In genomic region chr3:126133606-126134005, GRCh38 we compare ENCODE assay signal across 17 cellular contexts. TPM values are rescaled to one million over a fixed set of nuclear protein-coding genes. Genes with fewer than 3 reads are reported as not detected.
A peak's percentile ranks its signal among the peaks of the same experiment; 100 is the strongest.
DNase-seq lines count a peak whose midpoint lies in the region; ATAC-seq, FAIRE-seq and TF ChIP-seq lines count a peak whose summit lies in the region.
"Had no signal": no experiment of that assay in that cellular context is flagged by ENCODE, and none has a peak within 500 bp of the region (broad histone marks: within the 10 kb centered on the region; RNA-seq: fewer than 3 reads in every experiment).

No MANE protein-coding gene starts in this region.

- no peak for TF ChIP-seq POLR2A in HCT116 (IDR thresholded peaks at IDR 0.05; ENCODE audit: borderline replicate concordance, extremely low read depth, insufficient read depth, insufficient read length)
- TF ChIP-seq POLR2A in H1 (IDR thresholded peaks at IDR 0.05; ENCODE audit: control extremely low read depth in 1 of 2, low read depth in 2 of 2, low read length in 2 of 2): no peak

- H3K4me1 ChIP-seq in A673 (ENCODE audit: insufficient read depth, low read length, poor library complexity, severe bottlenecking) (peaks cover 14% of the 10 kb centered on the region), HCT116 (ENCODE audit: control insufficient read depth in 1 of 2, insufficient read depth in 2 of 2, low read length in 2 of 2) (peaks cover 0 to 4% of the 10 kb centered on the region in 2 experiments; a peak in 1 of 4 replicates), H1 (replicated peaks in 1 of 4; ENCODE audit: control insufficient read depth in 3 of 4, insufficient read depth in 4 of 4, low read length in 3 of 4) (peaks cover 0 to 21% (median 8%) of the 10 kb centered on the region in 4 experiments; a peak in 6 of 7 replicates), psoas muscle (peaks cover 3% of the 10 kb centered on the region), PC-3 (ENCODE audit: insufficient read depth, low read length) (peaks cover 12% of the 10 kb centered on the region)
- H3K4me1 ChIP-seq: pancreas, thyroid gland had no signal

- CTCF ChIA-PET in A673 (lab: Charles Lee): interaction anchor here (1.1 to 1.6 kb wide), 2 partner anchors 65 to 126 kb away, joined by 4 read pairs; no protein-coding TSS in a partner anchor
- CTCF ChIA-PET in HCT116 (lab: Charles Lee): interaction anchor here (0.9 to 1.7 kb wide), 4 partner anchors 23 to 342 kb away, joined by 3 to 5 read pairs (median 3); partner anchors contain the start of gene ZXDC
- CTCF ChIA-PET in H1 (lab: Charles Lee; ENCODE audit: partially characterized antibody): interaction anchor here (0.5 to 6.1 kb wide), 72 partner anchors 9 to 491 kb away, joined by 3 to 58 read pairs (median 5); partner anchors contain the start of genes CFAP100 and ZXDC
- CTCF ChIA-PET in PC-3 (lab: Charles Lee): no interaction called here

- peak overlapping the region; percentile 70; the same call in 1 of the 2 replicates for H2BK12ac ChIP-seq in H1 (ENCODE audit: low read depth, low read length)

- ATAC-seq in HCT116: peak; percentile 20
- no peak for ATAC-seq in psoas muscle
- no peak for ATAC-seq in GM18519 (IDR thresholded peaks at IDR 0.05; ENCODE audit: low FRiP score, unreplicated experiment)
- ATAC-seq in PC-3: no peak
- ATAC-seq in HG03571 (IDR thresholded peaks at IDR 0.05; ENCODE audit: unreplicated experiment): no peak

- no peak overlapping the region for H3K23ac ChIP-seq in H1 (ENCODE audit: insufficient read length)

- no peak overlapping the region for H3K18ac ChIP-seq in H1 (ENCODE audit: extremely low read depth, low read length)

- no peak overlapping the region; the same call in 1 of the 2 replicates for H2BK20ac ChIP-seq in H1 (ENCODE audit: low read length)

- H3K4ac ChIP-seq in H1 (replicated peaks; ENCODE audit: insufficient read length, low read depth, low read length): peak overlapping the region; percentile 44

- no peak overlapping the region for H3K56ac ChIP-seq in H1 (replicated peaks; ENCODE audit: insufficient read length, low read depth, low read length)

- H3F3A ChIP-seq in PC-3 (ENCODE audit: low read length, unreplicated experiment): no peaks in the 10 kb centered on the region

- 0 out of 2 replicates have a peak overlapping the region, but pooled peaks have one; percentile 46 for H2BK15ac ChIP-seq in H1 (ENCODE audit: low read length)

- no peak overlapping the region for H2AK5ac ChIP-seq in H1 (ENCODE audit: low read depth, low read length)

- no peak for TF ChIP-seq EP300 in H1 (IDR thresholded peaks at IDR 0.05; ENCODE audit: borderline replicate concordance in 1 of 2, low read depth in 2 of 2, low read length in 2 of 2)

- H3K23me2 ChIP-seq in H1 (ENCODE audit: low read depth, low read length): no peaks in the 10 kb centered on the region

- BruUV-seq in A673 (replicated peaks; lab: Mats Ljungman, UMichigan) (no TSS peak), HCT116 (replicated peaks; lab: Mats Ljungman, UMichigan) (no TSS peak), PC-3 (replicated peaks; lab: Mats Ljungman, UMichigan) (no TSS peak)

- no peak overlapping the region for H3K4me3 ChIP-seq in A673 (ENCODE audit: low read depth, low read length, poor library complexity, severe bottlenecking)
- no peak overlapping the region for H3K4me3 ChIP-seq in HCT116 (replicated peaks in 1 of 2; ENCODE audit: low read depth in 1 of 2, low read length in 2 of 2)
- no peak overlapping the region for H3K4me3 ChIP-seq in H1 (ENCODE audit: extremely low read depth in 1 of 4, insufficient read depth in 2 of 4, low read depth in 3 of 4, low read length in 4 of 4)
- no peak overlapping the region for H3K4me3 ChIP-seq in psoas muscle
- H3K4me3 ChIP-seq in PC-3 (ENCODE audit: low read length): no peak overlapping the region
- H3K4me3 ChIP-seq: heart left ventricle, pancreas, thyroid gland had no signal

- H3K14ac ChIP-seq in H1 (ENCODE audit: insufficient read length): no peak overlapping the region

- POLR2A ChIA-PET in A673 (lab: Charles Lee; ENCODE audit: low non-redundant PET) (no interaction called here), HCT116 (lab: Charles Lee) (no interaction called here), H1 (lab: Charles Lee; ENCODE audit: partially characterized antibody) (interaction anchor here (0.8 to 1.4 kb wide), 4 partner anchors 9 to 342 kb away, joined by 3 to 5 read pairs (median 4); partner anchors contain the start of gene ZXDC), PC-3 (lab: Charles Lee; ENCODE audit: unreplicated experiment) (no interaction called here)

- no peaks in the 10 kb centered on the region for H3K79me2 ChIP-seq in HCT116 (ENCODE audit: insufficient read depth, low read length)
- H3K79me2 ChIP-seq in H1 (ENCODE audit: control insufficient read depth in 1 of 2, insufficient read depth in 2 of 2, low read length in 2 of 2): no peaks in the 10 kb centered on the region
- no peaks in the 10 kb centered on the region for H3K79me2 ChIP-seq in PC-3 (ENCODE audit: low read length)

- H4K91ac ChIP-seq in H1 (replicated peaks; ENCODE audit: insufficient read length, low read length): peak overlapping the region; percentile 29

- H3K9me2 ChIP-seq in HCT116 (ENCODE audit: insufficient read depth) (no peaks in the 10 kb centered on the region), PC-3 (replicated peaks; ENCODE audit: low read length) (no peaks in the 10 kb centered on the region)

- intact Hi-C loops in A673 (cut with micrococcal nuclease; ENCODE audit: unreplicated experiment): loop anchor here (1.0 to 10.0 kb wide), 7 partner anchors 65 to 1321 kb away; partner anchors contain the start of gene ZXDC
- intact Hi-C loops in HCT116 (cut with micrococcal nuclease): loop anchor here (1.0 to 10.0 kb wide), 3 partner anchors 256 to 1411 kb away; partner anchors contain the start of gene CHST13
- intact Hi-C loops in psoas muscle (cut with DNase I): loop anchor here (2.0 to 5.0 kb wide), 4 partner anchors 63 to 259 kb away; partner anchors contain the start of gene CFAP100 (in 2 of the 2)
- intact Hi-C loops in PC-3 (cut with micrococcal nuclease): loop anchor here (1.0 kb wide), 1 partner anchor 256 kb away; no protein-coding TSS in a partner anchor

- H4K5ac ChIP-seq in H1 (ENCODE audit: insufficient read length, low read depth, low read length): no peak overlapping the region

- H4K8ac ChIP-seq in H1 (ENCODE audit: extremely low read depth, insufficient read depth, low read length): peak overlapping the region; percentile 29; the same call in 1 of the 2 replicates

- TF ChIP-seq CTCF in A673 (conservative IDR thresholded peaks at IDR 0.05; ENCODE audit: low read depth, low read length) (no peak), HCT116 (IDR thresholded peaks at IDR 0.05 in 2 of 3, conservative IDR thresholded peaks at IDR 0.05 in 1 of 3; ENCODE audit: borderline replicate concordance in 1 of 3, insufficient read depth in 1 of 3, low read depth in 2 of 3, low read length in 2 of 3) (no peak), H1 (IDR thresholded peaks at IDR 0.05; ENCODE audit: control extremely low read depth in 1 of 3, insufficient read depth in 1 of 3, low read depth in 1 of 3, low read length in 3 of 3) (no peak), psoas muscle (IDR thresholded peaks at IDR 0.05) (no peak), PC-3 (conservative IDR thresholded peaks at IDR 0.05; ENCODE audit: low read depth, low read length) (no peak)

- no peak overlapping the region for H2BK120ac ChIP-seq in H1 (replicated peaks; ENCODE audit: low read depth, low read length)

- H3K27ac ChIP-seq in A673 (ENCODE audit: low read depth, low read length, poor library complexity, severe bottlenecking) (peak overlapping the region; percentile 44), HCT116 (ENCODE audit: low read depth, low read length) (no peak overlapping the region), H1 (ENCODE audit: low read depth, low read length) (no peak overlapping the region), psoas muscle (no peak overlapping the region), PC-3 (ENCODE audit: low read length) (no peak overlapping the region)
- H3K27ac ChIP-seq: heart left ventricle, pancreas, thyroid gland had no signal

- no peak overlapping the region for H3K4me2 ChIP-seq in HCT116 (ENCODE audit: low read length)
- peak overlapping the region in 1 of 2 experiments; percentile 50; a peak in 1 of 4 replicates for H3K4me2 ChIP-seq in H1 (ENCODE audit: insufficient read depth in 1 of 2, low read depth in 2 of 2, low read length in 2 of 2)
- H3K4me2 ChIP-seq in PC-3 (ENCODE audit: low read length): no peak overlapping the region

- H3K79me1 ChIP-seq in H1 (ENCODE audit: low read depth, low read length): no peaks in the 10 kb centered on the region

- H3K9ac ChIP-seq in HCT116 (ENCODE audit: low read length): no peak overlapping the region
- H3K9ac ChIP-seq in H1 (replicated peaks in 1 of 4; ENCODE audit: extremely low read depth in 1 of 4, low read depth in 3 of 4, low read length in 3 of 4): no peak overlapping the region
- H3K9ac ChIP-seq in PC-3 (ENCODE audit: low read length): no peak overlapping the region

- RAD21 ChIA-PET in HCT116 (lab: Charles Lee; ENCODE audit: low non-redundant PET in 1 of 2, low total read pairs in 2 of 2, uncharacterized antibody in 2 of 2, unreplicated experiment in 2 of 2): interaction anchor here (1.0 to 1.4 kb wide), 2 partner anchors 65 to 342 kb away, joined by 3 read pairs; partner anchors contain the start of gene ZXDC (in 1 of the 2)

- no peak for DNase-seq in A673 (ENCODE audit: low spot score)
- DNase-seq in HCT116 (ENCODE audit: low read depth, low spot score): no peak
- peak in 1 of 2 experiments; percentile 47 for DNase-seq in H1 (ENCODE audit: low read depth in 1 of 2, low spot score in 2 of 2)
- DNase-seq in psoas muscle: peak; percentile 8 to 23
- no peak for DNase-seq in PC-3
- no peak for DNase-seq in HTR-8/SVneo (ENCODE audit: insufficient read length, low spot score)
- DNase-seq: GOT3 had no signal

- FAIRE-seq in H1 (lab: Jason Lieb, UNC): no peak
- no peak for FAIRE-seq in HTR-8/SVneo (lab: Jason Lieb, UNC)
- FAIRE-seq: colon, GM19239, pancreas had no signal

- H2AFZ ChIP-seq in HCT116 (ENCODE audit: low read depth, low read length, poor library complexity, severe bottlenecking) (no peak overlapping the region), H1 (ENCODE audit: low read length) (no peak overlapping the region), PC-3 (ENCODE audit: low read length) (no peak overlapping the region)

- H2BK5ac ChIP-seq in H1 (ENCODE audit: low read depth, low read length): no peak overlapping the region

- H3K36me3 ChIP-seq in A673 (ENCODE audit: insufficient read depth, low read length, poor library complexity, severe bottlenecking) (no peaks in the 10 kb centered on the region), HCT116 (ENCODE audit: control insufficient read depth in 1 of 2, insufficient read depth in 2 of 2, low read length in 2 of 2) (no peaks in the 10 kb centered on the region), H1 (ENCODE audit: control insufficient read depth in 2 of 4, insufficient read depth in 4 of 4, low read length in 3 of 4) (no peaks in the 10 kb centered on the region), psoas muscle (ENCODE audit: insufficient read depth in 1 of 2, low read depth in 1 of 2) (peaks cover 0 to 63% of the 10 kb centered on the region in 2 donors), PC-3 (ENCODE audit: low read depth, low read length) (no peaks in the 10 kb centered on the region)
- H3K36me3 ChIP-seq: pancreas, thyroid gland had no signal

- H3K9me3 ChIP-seq in A673 (ENCODE audit: low read depth, low read length, poor library complexity, severe bottlenecking) (no peaks in the 10 kb centered on the region), HCT116 (ENCODE audit: control insufficient read depth in 1 of 2, insufficient read depth in 1 of 2, low read depth in 1 of 2, low read length in 2 of 2) (no peaks in the 10 kb centered on the region), H1 (ENCODE audit: insufficient read depth in 2 of 2, low read depth in 1 of 2, low read length in 1 of 2) (no peaks in the 10 kb centered on the region), psoas muscle (no peaks in the 10 kb centered on the region), PC-3 (ENCODE audit: low read length) (no peaks in the 10 kb centered on the region)
- H3K9me3 ChIP-seq: heart left ventricle, pancreas, thyroid gland had no signal

- TF ChIP-seq RAD21 in HCT116 (IDR thresholded peaks at IDR 0.05; ENCODE audit: low read depth): no peak
- no peak for TF ChIP-seq RAD21 in H1 (IDR thresholded peaks at IDR 0.05 in 1 of 2, conservative IDR thresholded peaks at IDR 0.05 in 1 of 2; ENCODE audit: low read depth in 2 of 2, low read length in 2 of 2)

- no peaks in the 10 kb centered on the region for H3K27me3 ChIP-seq in A673 (replicated peaks; ENCODE audit: insufficient read depth, low read depth, low read length, poor library complexity)
- 0 out of 2 replicates have a peak, but pooled peaks cover 3% of the 10 kb centered on the region for H3K27me3 ChIP-seq in HCT116 (ENCODE audit: insufficient read depth, low read length)
- peaks cover 0 to 3% (median 1%) of the 10 kb centered on the region in 4 experiments; a peak in 5 of 7 replicates for H3K27me3 ChIP-seq in H1 (replicated peaks in 1 of 4; ENCODE audit: control insufficient read depth in 3 of 4, extremely low read depth in 1 of 4, insufficient read depth in 3 of 4, low read length in 3 of 4)
- H3K27me3 ChIP-seq in psoas muscle (ENCODE audit: insufficient read depth in 3 of 3, low read length in 2 of 3): no peaks in the 10 kb centered on the region
- H3K27me3 ChIP-seq in PC-3 (ENCODE audit: low read length): peaks cover 5% of the 10 kb centered on the region; the same call in 1 of the 2 replicates
- H3K27me3 ChIP-seq: heart left ventricle, pancreas, thyroid gland had no signal

- no peaks in the 10 kb centered on the region for H4K20me1 ChIP-seq in HCT116 (ENCODE audit: insufficient read depth)
- no peaks in the 10 kb centered on the region for H4K20me1 ChIP-seq in H1 (replicated peaks in 1 of 2; ENCODE audit: control insufficient read depth in 1 of 2, insufficient read depth in 2 of 2, low read length in 2 of 2)
- no peaks in the 10 kb centered on the region for H4K20me1 ChIP-seq in PC-3 (ENCODE audit: low read length)

- WGBS in H1 (ENCODE audit: extremely low coverage in 1 of 2, insufficient coverage in 1 of 2, insufficient read length in 1 of 2, insufficient replicate concordance in 2 of 2, low coverage in 1 of 2, low lambda C conversion rate in 2 of 2, missing lambda C conversion rate in 1 of 2), 2 experiments: 95% methylated on average over 6 of the region's 6 CpGs; no CpG with 5 or more reads in 1 of the 2 experiments
- WGBS in psoas muscle, 3 donors: 58 to 68% (median 62%) methylated on average over 6 of the region's 6 CpGs

RNA-seq across cellular contexts. Expression of gene ALDH1L1, which starts 46.8 kb away (rescaled TPM):
- total RNA-seq in A673 (2021): 16.9 and 17.1 TPM in 2 replicates
- 0.81 TPM for total RNA-seq in HCT116 (2021; ENCODE audit: unreplicated experiment)
- polyA plus RNA-seq in HCT116 (2012): 0.07 and 0.12 TPM in 2 replicates
- 1.6 TPM in 2 replicates for total RNA-seq in H1 (2021; fragmentation: NEBNext Ultra II Directional; extraction: Animal tissue kit (Norgen Biotek cat#: 25700))
- 0.98 and 1.6 TPM in 2 replicates for polyA plus RNA-seq in H1 (2011; rRNA removed)
- polyA plus RNA-seq in H1 (2011; cell fraction: cytosol; rRNA removed): 1.5 TPM
- 3.1 TPM for polyA plus RNA-seq in H1 (2011; cell fraction: nucleus; rRNA removed)
- polyA plus RNA-seq in H1 (2012, experiment 1 of 2): 1.1 to 1.9 TPM (median 1.5 TPM) in 4 replicates
- 0.80 TPM for polyA plus RNA-seq in H1 (2012, experiment 2 of 2)
- polyA plus RNA-seq in H1 (2013, experiment 1 of 2): 0.49 TPM
- polyA plus RNA-seq in H1 (2013, experiment 2 of 2): 0.83 TPM
- polyA minus RNA-seq in H1 (2011; rRNA and poly(A)+ RNA removed): 1.7 and 2.2 TPM in 2 replicates
- 0.81 TPM for polyA minus RNA-seq in H1 (2011; cell fraction: cytosol; rRNA and poly(A)+ RNA removed)
- 5.3 TPM for polyA minus RNA-seq in H1 (2011; cell fraction: nucleus; rRNA and poly(A)+ RNA removed)
- total RNA-seq in psoas muscle: 100 to 1,000 TPM in 1 of 4 donors, 10 to 100 TPM in 3; 34.5 to 121 (median 62.7) TPM
- polyA plus RNA-seq in psoas muscle: 10 to 100 TPM; 12.9 to 40.1 (median 21.6) TPM
- total RNA-seq in PC-3 (2014; rRNA removed): not detected in 2 replicates
- total RNA-seq: CD8-positive, alpha-beta T cell; endothelial cell of umbilical vein; lung microvascular endothelial cell had no signal
- polyA plus RNA-seq: endothelial cell of umbilical vein had no signal

RNA-seq across cellular contexts. Expression of gene SLC41A3, which starts 49.7 kb away (rescaled TPM):
- total RNA-seq in A673 (2021) (56.5 and 62.8 TPM in 2 replicates), HCT116 (2021; ENCODE audit: unreplicated experiment) (45.9 TPM), psoas muscle (10 to 100 TPM; 37.5 to 58.9 (median 45.3) TPM), PC-3 (2014; rRNA removed) (29.8 and 30.4 TPM in 2 replicates)
- 54.6 and 56.6 TPM in 2 replicates for polyA plus RNA-seq in HCT116 (2012)
- total RNA-seq in H1 (2021; fragmentation: NEBNext Ultra II Directional; extraction: Animal tissue kit (Norgen Biotek cat#: 25700)): 22.7 and 30.2 TPM in 2 replicates
- polyA plus RNA-seq in H1 (2011; rRNA removed) (56.4 and 70.1 TPM in 2 replicates), psoas muscle (10 to 100 TPM; 28.7 to 36.9 (median 34.7) TPM)
- polyA plus RNA-seq in H1 (2011; cell fraction: cytosol; rRNA removed): 57.6 TPM
- polyA plus RNA-seq in H1 (2011; cell fraction: nucleus; rRNA removed): 94.1 TPM
- polyA plus RNA-seq in H1 (2012, experiment 1 of 2): 22.8 to 34.2 TPM (median 32.2 TPM) in 4 replicates
- polyA plus RNA-seq in H1 (2012, experiment 2 of 2): 36.8 TPM
- 38.6 TPM for polyA plus RNA-seq in H1 (2013, experiment 1 of 2)
- polyA plus RNA-seq in H1 (2013, experiment 2 of 2): 42.0 TPM
- 48.7 and 58.0 TPM in 2 replicates for polyA minus RNA-seq in H1 (2011; rRNA and poly(A)+ RNA removed)
- 28.3 TPM for polyA minus RNA-seq in H1 (2011; cell fraction: cytosol; rRNA and poly(A)+ RNA removed)
- polyA minus RNA-seq in H1 (2011; cell fraction: nucleus; rRNA and poly(A)+ RNA removed): 44.6 TPM

Comparison
In these comparisons a context has a peak if more than half of its experiments do, and no peak if none do; other contexts are left out.
1. DNase-seq: peak in psoas muscle (2 of 2); none in A673 (single experiment), HCT116 (single experiment), PC-3 (single experiment) and HTR-8/SVneo (single experiment).